In the genomic region with DNA sequence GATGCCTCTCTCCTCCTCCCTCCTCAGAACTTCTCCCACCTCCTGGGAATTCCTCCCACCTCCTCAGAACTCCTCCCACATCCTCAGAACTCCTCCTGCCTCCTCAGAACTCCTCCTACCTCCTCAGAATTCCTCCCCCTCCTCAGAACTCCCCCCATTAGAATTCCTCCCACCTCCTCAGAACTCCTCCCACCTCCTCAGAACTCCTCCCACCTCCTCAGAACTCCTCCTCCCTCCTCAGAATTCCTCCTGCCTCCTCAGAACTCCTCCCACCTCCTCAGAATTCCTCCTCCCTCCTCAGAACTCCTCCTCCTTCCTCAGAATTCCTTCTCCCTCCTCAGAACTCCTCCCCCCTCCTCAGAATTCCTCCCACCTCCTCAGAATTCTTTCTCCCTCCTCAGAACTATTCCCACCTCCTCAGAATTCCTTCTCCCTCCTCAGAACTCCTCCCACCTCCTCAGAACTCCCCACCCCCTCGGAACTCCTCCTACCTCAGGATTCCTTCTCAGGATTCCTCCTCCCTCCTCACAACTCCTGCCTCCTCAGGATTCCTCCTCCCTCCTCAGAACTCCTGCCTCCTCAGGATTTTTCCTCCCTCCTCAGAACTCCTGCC, we compare ENCODE assay signal across 14 cellular contexts. TPM values are rescaled to one million over a fixed set of nuclear protein-coding genes. Genes with fewer than 3 reads are reported as not detected.
A peak's percentile ranks its signal among the peaks of the same experiment; 100 is the strongest.
DNase-seq lines count a peak whose midpoint lies in the region; ATAC-seq, FAIRE-seq and TF ChIP-seq lines count a peak whose summit lies in the region.
"Had no signal": no experiment of that assay in that cellular context is flagged by ENCODE, and none has a peak within 500 bp of the region (broad histone marks: within the 10 kb centered on the region; RNA-seq: fewer than 3 reads in every experiment).

No MANE protein-coding gene starts in this region.

- no peak for TF ChIP-seq EP300 in H1 (IDR thresholded peaks at IDR 0.05; ENCODE audit: borderline replicate concordance in 1 of 2, low read depth in 2 of 2, low read length in 2 of 2)

- H3K4me2 ChIP-seq in H1 (ENCODE audit: insufficient read depth in 1 of 2, low read depth in 2 of 2, low read length in 2 of 2), result no peak overlapping the region
- no peak overlapping the region for H3K4me2 ChIP-seq in osteoblast (ENCODE audit: insufficient read depth, low read length)

- H2AFZ ChIP-seq in H1 (ENCODE audit: low read length) (no peak overlapping the region), osteoblast (ENCODE audit: low read length) (no peak overlapping the region)

- no peak overlapping the region for H4K5ac ChIP-seq in H1 (ENCODE audit: insufficient read length, low read depth, low read length)

- H2AK5ac ChIP-seq in H1 (ENCODE audit: low read depth, low read length), result no peak overlapping the region

- no peak for TF ChIP-seq POLR2A in H1 (IDR thresholded peaks at IDR 0.05; ENCODE audit: control extremely low read depth in 1 of 2, low read depth in 2 of 2, low read length in 2 of 2)

- TF ChIP-seq CTCF in H1 (IDR thresholded peaks at IDR 0.05; ENCODE audit: control extremely low read depth in 1 of 3, insufficient read depth in 1 of 3, low read depth in 1 of 3, low read length in 3 of 3) (no peak), osteoblast (IDR thresholded peaks at IDR 0.05; ENCODE audit: extremely low read depth, low read depth, low read length) (no peak), dorsolateral prefrontal cortex (IDR thresholded peaks at IDR 0.05 in 54 of 56, conservative IDR thresholded peaks at IDR 0.05 in 2 of 56; ENCODE audit: low read depth in 1 of 56, partially characterized antibody in 56 of 56) (no peak)

- H3K36me3 ChIP-seq in H1 (ENCODE audit: control insufficient read depth in 2 of 4, insufficient read depth in 4 of 4, low read length in 3 of 4) (peaks cover 0 to 2% (median 0%) of the 10 kb centered on the region in 4 experiments; a peak in 1 of 8 replicates), osteoblast (ENCODE audit: insufficient read depth, low read length) (peaks cover 11% of the 10 kb centered on the region)

- H3K14ac ChIP-seq in H1 (ENCODE audit: insufficient read length), result no peak overlapping the region

- H3K27me3 ChIP-seq in H1 (replicated peaks in 1 of 4; ENCODE audit: control insufficient read depth in 3 of 4, extremely low read depth in 1 of 4, insufficient read depth in 3 of 4, low read length in 3 of 4) (no peaks in the 10 kb centered on the region), osteoblast (ENCODE audit: insufficient read depth, low read length) (no peaks in the 10 kb centered on the region), dorsolateral prefrontal cortex (no peaks in the 10 kb centered on the region)

- no peak overlapping the region for H3K56ac ChIP-seq in H1 (replicated peaks; ENCODE audit: insufficient read length, low read depth, low read length)

- no peaks in the 10 kb centered on the region for H3K79me1 ChIP-seq in H1 (ENCODE audit: low read depth, low read length)

- H4K20me1 ChIP-seq in H1 (replicated peaks in 1 of 2; ENCODE audit: control insufficient read depth in 1 of 2, insufficient read depth in 2 of 2, low read length in 2 of 2) (no peaks in the 10 kb centered on the region), osteoblast (ENCODE audit: insufficient read depth, low read length) (no peaks in the 10 kb centered on the region)

- POLR2A ChIA-PET in H1 (lab: Charles Lee; ENCODE audit: partially characterized antibody), result interaction anchor here (1.6 kb wide), 1 partner anchor 116 kb away, joined by 3 read pairs; the partner anchor contains the start of gene SNX30

- intact Hi-C loops in dorsolateral prefrontal cortex (cut with DNase I), result no loop called here
- intact Hi-C loops in sciatic nerve (cut with DNase I), result no loop called here

- H3K79me2 ChIP-seq in H1 (ENCODE audit: control insufficient read depth in 1 of 2, insufficient read depth in 2 of 2, low read length in 2 of 2), result no peaks in the 10 kb centered on the region
- H3K79me2 ChIP-seq in osteoblast (ENCODE audit: insufficient read depth, low read length), result peaks cover 2% of the 10 kb centered on the region

- no peak overlapping the region for H3K9ac ChIP-seq in H1 (replicated peaks in 1 of 4; ENCODE audit: extremely low read depth in 1 of 4, low read depth in 3 of 4, low read length in 3 of 4)

- no peak overlapping the region for H3K23ac ChIP-seq in H1 (ENCODE audit: insufficient read length)

- H3K27ac ChIP-seq in H1 (ENCODE audit: low read depth, low read length) (no peak overlapping the region), osteoblast (ENCODE audit: low read depth, low read length) (no peak overlapping the region), dorsolateral prefrontal cortex (no peak overlapping the region)

- H3K4ac ChIP-seq in H1 (replicated peaks; ENCODE audit: insufficient read length, low read depth, low read length), result no peak overlapping the region

- no peak overlapping the region for H4K91ac ChIP-seq in H1 (replicated peaks; ENCODE audit: insufficient read length, low read length)

- H2BK12ac ChIP-seq in H1 (ENCODE audit: low read depth, low read length), result no peak overlapping the region

- no peak for FAIRE-seq in H1 (lab: Jason Lieb, UNC)

- no peak overlapping the region for H3K4me3 ChIP-seq in H1 (ENCODE audit: extremely low read depth in 1 of 4, insufficient read depth in 2 of 4, low read depth in 3 of 4, low read length in 4 of 4)
- H3K4me3 ChIP-seq in osteoblast (ENCODE audit: insufficient read depth, low read length), result no peak overlapping the region
- H3K4me3 ChIP-seq in dorsolateral prefrontal cortex, result no peak overlapping the region

- CTCF ChIA-PET in H1 (lab: Charles Lee; ENCODE audit: partially characterized antibody), result interaction anchor here (0.6 to 1.6 kb wide), 2 partner anchors 15 to 1245 kb away, joined by 3 to 4 read pairs; no protein-coding TSS in a partner anchor

- H3K4me1 ChIP-seq in H1 (replicated peaks in 1 of 4; ENCODE audit: control insufficient read depth in 3 of 4, insufficient read depth in 4 of 4, low read length in 3 of 4) (peaks cover 0 to 3% (median 1%) of the 10 kb centered on the region in 4 experiments; a peak in 2 of 7 replicates), osteoblast (ENCODE audit: insufficient read depth, low read length) (peaks cover 32% of the 10 kb centered on the region)

- 86% methylated on average over 1 of the region's 1 CpG; no CpG with 5 or more reads in 1 of the 2 experiments for WGBS in H1 (ENCODE audit: extremely low coverage in 1 of 2, insufficient coverage in 1 of 2, insufficient read length in 1 of 2, insufficient replicate concordance in 2 of 2, low coverage in 1 of 2, low lambda C conversion rate in 2 of 2, missing lambda C conversion rate in 1 of 2), 2 experiments

- no peaks in the 10 kb centered on the region for H3K9me3 ChIP-seq in H1 (ENCODE audit: insufficient read depth in 2 of 2, low read depth in 1 of 2, low read length in 1 of 2)
- no peaks in the 10 kb centered on the region for H3K9me3 ChIP-seq in osteoblast (ENCODE audit: low read depth, low read length)

- H2BK120ac ChIP-seq in H1 (replicated peaks; ENCODE audit: low read depth, low read length), result no peak overlapping the region

- ATAC-seq in GM21381 (IDR thresholded peaks at IDR 0.05; ENCODE audit: unreplicated experiment) (no peak), sciatic nerve (no peak)

- no peak overlapping the region for H2BK5ac ChIP-seq in H1 (ENCODE audit: low read depth, low read length)

- no peak for TF ChIP-seq RAD21 in H1 (IDR thresholded peaks at IDR 0.05 in 1 of 2, conservative IDR thresholded peaks at IDR 0.05 in 1 of 2; ENCODE audit: low read depth in 2 of 2, low read length in 2 of 2)

- peaks cover 8% of the 10 kb centered on the region; the same call in 1 of the 2 replicates for H3K23me2 ChIP-seq in H1 (ENCODE audit: low read depth, low read length)

- no peak overlapping the region for H2BK20ac ChIP-seq in H1 (ENCODE audit: low read length)

- no peak overlapping the region for H3K18ac ChIP-seq in H1 (ENCODE audit: extremely low read depth, low read length)

- H2BK15ac ChIP-seq in H1 (ENCODE audit: low read length), result no peak overlapping the region

- DNase-seq in EH (ENCODE audit: low read depth), result peak; percentile 95
- DNase-seq in NCI-H226, result peak; percentile 92
- peak in 1 of 2 experiments; percentile 56 for DNase-seq in H1 (ENCODE audit: low read depth in 1 of 2, low spot score in 2 of 2)
- DNase-seq in osteoblast (ENCODE audit: insufficient read length, low spot score, missing footprints), result peak; percentile 76
- DNase-seq in GF-D8 (lab: John Stamatoyannopoulos, UW), result no peak
- no peak for DNase-seq in dorsolateral prefrontal cortex
- DNase-seq in sciatic nerve (ENCODE audit: low spot score), result no peak
- DNase-seq: effector CD4-positive, alpha-beta T cell; immature natural killer cell; NCI-H2171 treated with DMSO at 0.1 percent for 48 hours; stimulated activated CD4-positive, alpha-beta T cell treated with anti-CD3 and anti-CD28 coated beads, Interleukin-12 subunit alpha, Interleukin-12 subunit beta, amount 100 ng/mL, for 4 hours had no signal

- no peak overlapping the region for H4K8ac ChIP-seq in H1 (ENCODE audit: extremely low read depth, insufficient read depth, low read length)

TF ChIP-seq in H1, 55 proteins besides CTCF, POLR2A, EP300 and RAD21 (continues in another document):
- TF ChIP-seq BRCA1 (IDR thresholded peaks at IDR 0.05; ENCODE audit: low read depth, low read length) (peak; percentile 27; the same call in 1 of the 2 replicates), TAF7 (optimal IDR thresholded peaks at IDR 0.05; ENCODE audit: borderline replicate concordance, low read depth, low read length) (no peak), TEAD4 (IDR thresholded peaks at IDR 0.05; ENCODE audit: low read depth, low read length) (peak; percentile 47), SP1 (IDR thresholded peaks at IDR 0.05; ENCODE audit: low read depth, low read length) (0 out of 2 replicates have a peak, but pooled peaks have one; percentile 9)

RNA-seq across cellular contexts. Expression of gene SLC46A2, which starts 23.9 kb away (rescaled TPM):
- not detected in 2 replicates for total RNA-seq in H1 (2021; fragmentation: NEBNext Ultra II Directional; extraction: Animal tissue kit (Norgen Biotek cat#: 25700))
- polyA plus RNA-seq in H1 (2011; rRNA removed), result 0.02 and 0.03 TPM in 2 replicates
- polyA plus RNA-seq in H1 (2011; cell fraction: cytosol; rRNA removed), result 0.03 TPM
- polyA plus RNA-seq in H1 (2011; cell fraction: nucleus; rRNA removed), result not detected
- polyA plus RNA-seq in H1 (2012, experiment 1 of 2), result not detected in 4 replicates
- not detected for polyA plus RNA-seq in H1 (2012, experiment 2 of 2)
- 0.02 TPM for polyA plus RNA-seq in H1 (2013, experiment 1 of 2)
- polyA plus RNA-seq in H1 (2013, experiment 2 of 2), result not detected
- not detected in 2 replicates for polyA minus RNA-seq in H1 (2011; rRNA and poly(A)+ RNA removed)
- polyA minus RNA-seq in H1 (2011; cell fraction: cytosol; rRNA and poly(A)+ RNA removed), result not detected
- polyA minus RNA-seq in H1 (2011; cell fraction: nucleus; rRNA and poly(A)+ RNA removed), result not detected
- total RNA-seq in osteoblast (under 0.01 TPM in 1 of 2 replicates, not detected in the other), dorsolateral prefrontal cortex (1 to 10 TPM in 13 of 120 experiments, under 1 TPM in 87, not detected in 20; 0.18 to 1.8 (median 0.56) TPM), sciatic nerve (0.27 TPM)
- total RNA-seq: activated CD4-positive, alpha-beta T cell treated with anti-CD3 and anti-CD28 coated beads, Interleukin-2, amount 10 ng/mL, durations not matched to agents 24 days and 14 days had no signal
- polyA plus RNA-seq: IgD-negative memory B cell had no signal

Comparison
In these comparisons a context has a peak if more than half of its experiments do, and no peak if none do; other contexts are left out.
1. DNase-seq: peak in EH (single experiment), NCI-H226 (single experiment) and osteoblast (single experiment); none in GF-D8 (single experiment), dorsolateral prefrontal cortex (0 of 10) and sciatic nerve (single experiment).